Comparison of ENCODE assay signal across 1 cellular context in the genomic region with DNA sequence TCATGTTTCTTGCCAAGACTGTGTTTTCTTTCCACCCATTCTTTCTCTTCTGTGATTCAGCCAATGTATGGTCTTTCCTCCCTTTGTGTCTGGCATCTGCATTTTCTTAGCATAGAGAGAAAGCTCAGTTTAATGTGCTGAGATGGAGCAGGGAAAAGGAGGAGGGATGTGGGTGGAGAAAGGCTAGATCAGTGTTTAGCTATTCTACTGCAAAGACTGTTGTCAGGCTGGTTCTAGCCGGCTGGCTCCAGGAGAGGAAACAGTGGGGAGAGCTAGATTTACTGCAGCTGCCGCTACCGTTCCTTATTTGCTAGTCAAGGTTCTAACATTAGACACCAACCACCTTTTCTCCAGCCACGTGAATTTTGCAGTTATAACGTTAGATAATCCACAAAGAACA.
TF ChIP-seq lines count a peak whose summit lies in the region.

No MANE protein-coding gene starts in this region.

TF ChIP-seq in HepG2, 621 proteins besides CTCF, POLR2A, EP300 and RAD21 (continued from another document):
- TF ChIP-seq SUZ12 (IDR thresholded peaks at IDR 0.05; ENCODE audit: low read depth, low read length) (no peak), SAFB2 (CRISPR knock-in tag; IDR thresholded peaks at IDR 0.05; ENCODE audit: borderline replicate concordance, low read depth) (no peak), HNRNPH1 (optimal IDR thresholded peaks at IDR 0.05; ENCODE audit: low read depth, low read length) (no peak), ZNF772 (CRISPR knock-in tag; IDR thresholded peaks at IDR 0.05) (no peak), CAMTA2 (CRISPR knock-in tag; IDR thresholded peaks at IDR 0.05; ENCODE audit: borderline replicate concordance) (no peak), ZNF224 (CRISPR knock-in tag; IDR thresholded peaks at IDR 0.05) (no peak), MAFG (CRISPR knock-in tag; IDR thresholded peaks at IDR 0.05) (no peak), KDM2A (CRISPR knock-in tag; IDR thresholded peaks at IDR 0.05; ENCODE audit: borderline replicate concordance, low read depth) (no peak), ZNF547 (CRISPR knock-in tag; IDR thresholded peaks at IDR 0.05) (no peak), ZNF816 (CRISPR knock-in tag; IDR thresholded peaks at IDR 0.05; ENCODE audit: borderline replicate concordance) (no peak)
- TF ChIP-seq, protein P1, sequence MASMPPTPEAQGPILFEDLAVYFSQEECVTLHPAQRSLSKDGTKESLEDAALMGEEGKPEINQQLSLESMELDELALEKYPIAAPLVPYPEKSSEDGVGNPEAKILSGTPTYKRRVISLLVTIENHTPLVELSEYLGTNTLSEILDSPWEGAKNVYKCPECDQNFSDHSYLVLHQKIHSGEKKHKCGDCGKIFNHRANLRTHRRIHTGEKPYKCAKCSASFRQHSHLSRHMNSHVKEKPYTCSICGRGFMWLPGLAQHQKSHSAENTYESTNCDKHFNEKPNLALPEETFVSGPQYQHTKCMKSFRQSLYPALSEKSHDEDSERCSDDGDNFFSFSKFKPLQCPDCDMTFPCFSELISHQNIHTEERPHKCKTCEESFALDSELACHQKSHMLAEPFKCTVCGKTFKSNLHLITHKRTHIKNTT (CRISPR knock-in tag; IDR thresholded peaks at IDR 0.05), result no peak
